Comparison of ENCODE assay signal across 9 cellular contexts in the genomic region with DNA sequence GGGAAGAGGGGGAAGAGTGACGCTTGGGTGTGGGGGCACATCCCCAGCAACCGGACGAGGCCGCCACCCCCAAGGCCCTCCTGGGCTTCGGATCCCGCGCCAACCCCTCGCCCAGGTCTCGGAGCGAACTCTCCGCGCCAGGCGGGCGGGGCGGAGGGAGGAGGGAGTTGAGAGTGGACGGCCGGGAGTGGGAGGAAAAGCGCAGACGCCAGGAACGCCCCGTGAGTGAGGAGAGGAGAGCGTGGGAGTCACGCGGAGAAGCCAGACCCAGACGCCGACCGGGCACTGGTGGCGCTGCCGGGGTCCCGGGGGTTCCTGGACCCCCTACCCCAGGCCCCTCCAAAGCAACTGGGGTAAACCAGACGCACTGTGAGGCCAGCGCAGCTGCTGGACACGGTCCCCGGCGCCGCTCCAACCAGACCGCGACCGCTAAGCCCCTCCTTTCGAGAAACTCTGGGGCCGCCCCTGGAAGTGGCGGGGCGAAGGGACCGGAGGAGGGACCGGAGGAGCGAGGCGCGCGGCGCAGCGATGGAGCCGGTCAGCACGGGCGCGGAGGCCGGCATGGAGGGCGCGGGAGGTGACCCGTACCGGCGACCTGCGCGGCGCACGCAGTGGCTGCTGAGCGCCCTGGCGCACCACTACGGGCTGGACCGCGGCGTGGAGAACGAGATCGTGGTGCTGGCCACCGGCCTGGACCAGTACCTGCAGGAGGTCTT. TPM values are rescaled to one million over a fixed set of nuclear protein-coding genes. Genes with fewer than 3 reads are reported as not detected.
DNase-seq lines count a peak whose midpoint lies in the region; ATAC-seq, FAIRE-seq and TF ChIP-seq lines count a peak whose summit lies in the region.
"Had no signal": no experiment of that assay in that cellular context is flagged by ENCODE, and none has a peak within 500 bp of the region (broad histone marks: within the 10 kb centered on the region; RNA-seq: fewer than 3 reads in every experiment).

TSS of gene EFCC1 (plus strand) at position 204 of the 716 bp plus-strand sequence. CDS start at position 529, 325 bp downstream.

- no peaks in the 10 kb centered on the region for H3K9me3 ChIP-seq in right atrium auricular region

- TF ChIP-seq CTCF in right atrium auricular region (IDR thresholded peaks at IDR 0.05) = no peak

- peak within 1 kb of the TSS; percentile 36 to 69 for H3K4me3 ChIP-seq in right atrium auricular region

- H3K27me3 Mint-ChIP-seq in activated T-cell treated with anti-CD3 and anti-CD28 coated beads, Interleukin-2, amount 50 U/mL, for 4 hours (ENCODE audit: low read depth) = peaks cover 37% of the 10 kb centered on the region

- peaks cover 28% of the 10 kb centered on the region for H3K4me1 Mint-ChIP-seq in activated T-cell treated with anti-CD3 and anti-CD28 coated beads, Interleukin-2, amount 50 U/mL, for 4 hours (ENCODE audit: low read depth)

- intact Hi-C loops in sciatic nerve (cut with DNase I) = no loop called here
- intact Hi-C loops in posterior vena cava (cut with DNase I) = no loop called here

- H3K9me3 Mint-ChIP-seq in activated T-cell treated with anti-CD3 and anti-CD28 coated beads, Interleukin-2, amount 50 U/mL, for 4 hours = no peaks in the 10 kb centered on the region

- no peaks in the 10 kb centered on the region for H3K36me3 ChIP-seq in right atrium auricular region

- no peak for FAIRE-seq in HTR-8/SVneo (lab: Jason Lieb, UNC)

- H3K27me3 ChIP-seq in right atrium auricular region = peaks cover 0 to 3% of the 10 kb centered on the region in 2 donors

- peaks cover 0 to 60% of the 10 kb centered on the region in 2 donors for H3K4me1 ChIP-seq in right atrium auricular region

- peak; percentile 34 for DNase-seq in HTR-8/SVneo (ENCODE audit: insufficient read length, low spot score)
- no peak for DNase-seq in activated T-cell treated with anti-CD3 and anti-CD28 coated beads, Interleukin-2, amount 50 U/mL, for 4 hours
- no peak for DNase-seq in right atrium auricular region (ENCODE audit: low spot score)
- no peak for DNase-seq in sciatic nerve (ENCODE audit: low spot score)
- DNase-seq in posterior vena cava (ENCODE audit: low spot score) = no peak
- DNase-seq in NCI-H2171 (lab: John Stamatoyannopoulos, UW) = no peak
- DNase-seq in SKM-1 (lab: John Stamatoyannopoulos, UW; ENCODE audit: unreplicated experiment) = no peak
- no peak for DNase-seq in SIG-M5 (lab: John Stamatoyannopoulos, UW)

- peak within 1 kb of the TSS; percentile 64 to 83 for H3K27ac ChIP-seq in right atrium auricular region

- peak within 1 kb of the TSS; percentile 50 for H3K4me3 Mint-ChIP-seq in activated T-cell treated with anti-CD3 and anti-CD28 coated beads, Interleukin-2, amount 50 U/mL, for 4 hours

- peak; percentile 42 to 46 for ATAC-seq in activated T-cell treated with anti-CD3 and anti-CD28 coated beads, Interleukin-2, amount 50 U/mL, for 4 hours
- peak; percentile 83 for ATAC-seq in sciatic nerve

- no peaks in the 10 kb centered on the region for H3K36me3 Mint-ChIP-seq in activated T-cell treated with anti-CD3 and anti-CD28 coated beads, Interleukin-2, amount 50 U/mL, for 4 hours (ENCODE audit: insufficient read depth)

RNA-seq across cellular contexts. Expression of gene EFCC1, which starts in this region (rescaled TPM):
- under 1 TPM in 2 of 3 donors, not detected in 1; 0.26 to 0.35 TPM for total RNA-seq in activated T-cell treated with anti-CD3 and anti-CD28 coated beads, Interleukin-2, amount 50 U/mL, for 4 hours
- total RNA-seq in right atrium auricular region (1 to 10 TPM; 1.2 to 1.5 TPM), sciatic nerve (1.6 TPM), posterior vena cava (1 to 10 TPM; 1.3 to 2.1 TPM)
- total RNA-seq: renal cortical epithelial cell had no signal

Comparison
In these comparisons a context has a peak if more than half of its experiments do, and no peak if none do; other contexts are left out.
1. Peak in ATAC-seq in activated T-cell treated with anti-CD3 and anti-CD28 coated beads, Interleukin-2, amount 50 U/mL, for 4 hours; RNA of the gene not detected or under 1 TPM.